In the genomic region with DNA sequence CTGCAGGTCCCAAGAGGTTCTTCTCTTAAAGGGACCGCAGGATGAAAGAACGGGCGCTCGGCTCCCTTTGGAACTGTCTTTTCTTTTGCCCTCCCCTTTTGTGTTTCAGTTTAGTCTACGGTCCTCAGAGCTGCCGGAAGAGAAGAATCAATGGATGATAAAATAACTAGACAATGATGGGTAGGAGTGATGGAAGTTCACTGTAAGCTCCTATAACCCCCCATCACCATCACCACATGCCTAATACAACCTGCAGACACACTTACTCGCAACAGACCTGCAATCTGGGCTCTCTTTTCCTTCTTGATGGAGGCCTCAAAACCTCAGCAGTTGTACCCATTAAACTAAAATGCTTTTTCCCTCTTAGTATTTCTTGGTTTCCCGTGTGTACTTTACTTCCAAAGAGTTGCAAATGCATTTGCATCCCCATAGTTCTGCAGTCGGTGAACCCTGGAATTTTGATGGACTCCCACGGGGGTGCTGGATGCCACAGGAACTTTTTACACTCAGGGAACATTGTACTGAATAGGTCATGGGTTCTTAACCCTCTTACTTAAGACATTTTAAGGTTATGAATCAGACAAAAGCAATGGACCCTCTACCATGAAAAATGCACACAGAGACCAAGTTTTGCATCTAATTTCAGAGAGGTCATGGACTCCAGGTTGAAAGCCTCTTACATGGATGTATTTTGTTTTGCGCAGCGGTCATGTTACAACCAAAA, we compare ENCODE assay signal across 1 cellular context.
TF ChIP-seq lines count a peak whose summit lies in the region.

No MANE protein-coding gene starts in this region.

TF ChIP-seq in HepG2, 621 proteins besides CTCF, POLR2A, EP300 and RAD21:
- TF ChIP-seq PHF21A (CRISPR knock-in tag; IDR thresholded peaks at IDR 0.05) (no peak), ZNF496 (CRISPR knock-in tag; IDR thresholded peaks at IDR 0.05; ENCODE audit: insufficient replicate concordance) (no peak), ZNF143 (CRISPR knock-in tag; IDR thresholded peaks at IDR 0.05) (peak; percentile 54), PHF8 (CRISPR knock-in tag; IDR thresholded peaks at IDR 0.05) (no peak), XRCC5 (optimal IDR thresholded peaks at IDR 0.05; ENCODE audit: low read length) (peak; percentile 5), ZNF772 (CRISPR knock-in tag; IDR thresholded peaks at IDR 0.05) (no peak), ZNF841 (CRISPR knock-in tag; IDR thresholded peaks at IDR 0.05; ENCODE audit: borderline replicate concordance) (no peak), ZNF777 (CRISPR knock-in tag; IDR thresholded peaks at IDR 0.05) (no peak), ATRX (CRISPR knock-in tag; IDR thresholded peaks at IDR 0.05; ENCODE audit: borderline replicate concordance) (no peak), SPEN (CRISPR knock-in tag; IDR thresholded peaks at IDR 0.05; ENCODE audit: low read depth) (no peak), JUNB (CRISPR knock-in tag; IDR thresholded peaks at IDR 0.05; ENCODE audit: borderline replicate concordance) (no peak), ZNF567 (CRISPR knock-in tag; IDR thresholded peaks at IDR 0.05; ENCODE audit: borderline replicate concordance) (no peak), ZNF773 (CRISPR knock-in tag; IDR thresholded peaks at IDR 0.05; ENCODE audit: borderline replicate concordance) (no peak), ZNF317 (CRISPR knock-in tag; IDR thresholded peaks at IDR 0.05) (peak; percentile 96), GTF2F1 (IDR thresholded peaks at IDR 0.05; ENCODE audit: low read length) (no peak), ZNF577 (CRISPR knock-in tag; IDR thresholded peaks at IDR 0.05; ENCODE audit: borderline replicate concordance, low read depth) (no peak), NCOA5 (CRISPR knock-in tag; IDR thresholded peaks at IDR 0.05) (no peak), ZSCAN21 (CRISPR knock-in tag; IDR thresholded peaks at IDR 0.05; ENCODE audit: borderline replicate concordance) (no peak), MXI1 (IDR thresholded peaks at IDR 0.05; ENCODE audit: borderline replicate concordance, low read depth, low read length) (no peak)
- TF ChIP-seq, protein P1, sequence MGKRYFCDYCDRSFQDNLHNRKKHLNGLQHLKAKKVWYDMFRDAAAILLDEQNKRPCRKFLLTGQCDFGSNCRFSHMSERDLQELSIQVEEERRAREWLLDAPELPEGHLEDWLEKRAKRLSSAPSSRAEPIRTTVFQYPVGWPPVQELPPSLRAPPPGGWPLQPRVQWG (CRISPR knock-in tag; IDR thresholded peaks at IDR 0.05; ENCODE audit: borderline replicate concordance, low read depth) = no peak
- TF ChIP-seq, protein P2, sequence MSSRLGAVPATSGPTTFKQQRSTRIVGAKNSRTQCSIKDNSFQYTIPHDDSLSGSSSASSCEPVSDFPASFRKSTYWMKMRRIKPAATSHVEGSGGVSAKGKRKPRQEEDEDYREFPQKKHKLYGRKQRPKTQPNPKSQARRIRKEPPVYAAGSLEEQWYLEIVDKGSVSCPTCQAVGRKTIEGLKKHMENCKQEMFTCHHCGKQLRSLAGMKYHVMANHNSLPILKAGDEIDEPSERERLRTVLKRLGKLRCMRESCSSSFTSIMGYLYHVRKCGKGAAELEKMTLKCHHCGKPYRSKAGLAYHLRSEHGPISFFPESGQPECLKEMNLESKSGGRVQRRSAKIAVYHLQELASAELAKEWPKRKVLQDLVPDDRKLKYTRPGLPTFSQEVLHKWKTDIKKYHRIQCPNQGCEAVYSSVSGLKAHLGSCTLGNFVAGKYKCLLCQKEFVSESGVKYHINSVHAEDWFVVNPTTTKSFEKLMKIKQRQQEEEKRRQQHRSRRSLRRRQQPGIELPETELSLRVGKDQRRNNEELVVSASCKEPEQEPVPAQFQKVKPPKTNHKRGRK (CRISPR knock-in tag; IDR thresholded peaks at IDR 0.05) = 0 out of 2 replicates have a peak, but pooled peaks have one; percentile 64
- TF ChIP-seq, protein P3, sequence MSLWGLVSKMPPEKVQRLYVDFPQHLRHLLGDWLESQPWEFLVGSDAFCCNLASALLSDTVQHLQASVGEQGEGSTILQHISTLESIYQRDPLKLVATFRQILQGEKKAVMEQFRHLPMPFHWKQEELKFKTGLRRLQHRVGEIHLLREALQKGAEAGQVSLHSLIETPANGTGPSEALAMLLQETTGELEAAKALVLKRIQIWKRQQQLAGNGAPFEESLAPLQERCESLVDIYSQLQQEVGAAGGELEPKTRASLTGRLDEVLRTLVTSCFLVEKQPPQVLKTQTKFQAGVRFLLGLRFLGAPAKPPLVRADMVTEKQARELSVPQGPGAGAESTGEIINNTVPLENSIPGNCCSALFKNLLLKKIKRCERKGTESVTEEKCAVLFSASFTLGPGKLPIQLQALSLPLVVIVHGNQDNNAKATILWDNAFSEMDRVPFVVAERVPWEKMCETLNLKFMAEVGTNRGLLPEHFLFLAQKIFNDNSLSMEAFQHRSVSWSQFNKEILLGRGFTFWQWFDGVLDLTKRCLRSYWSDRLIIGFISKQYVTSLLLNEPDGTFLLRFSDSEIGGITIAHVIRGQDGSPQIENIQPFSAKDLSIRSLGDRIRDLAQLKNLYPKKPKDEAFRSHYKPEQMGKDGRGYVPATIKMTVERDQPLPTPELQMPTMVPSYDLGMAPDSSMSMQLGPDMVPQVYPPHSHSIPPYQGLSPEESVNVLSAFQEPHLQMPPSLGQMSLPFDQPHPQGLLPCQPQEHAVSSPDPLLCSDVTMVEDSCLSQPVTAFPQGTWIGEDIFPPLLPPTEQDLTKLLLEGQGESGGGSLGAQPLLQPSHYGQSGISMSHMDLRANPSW (CRISPR knock-in tag; IDR thresholded peaks at IDR 0.05; ENCODE audit: borderline replicate concordance) = no peak
- TF ChIP-seq, protein P4, sequence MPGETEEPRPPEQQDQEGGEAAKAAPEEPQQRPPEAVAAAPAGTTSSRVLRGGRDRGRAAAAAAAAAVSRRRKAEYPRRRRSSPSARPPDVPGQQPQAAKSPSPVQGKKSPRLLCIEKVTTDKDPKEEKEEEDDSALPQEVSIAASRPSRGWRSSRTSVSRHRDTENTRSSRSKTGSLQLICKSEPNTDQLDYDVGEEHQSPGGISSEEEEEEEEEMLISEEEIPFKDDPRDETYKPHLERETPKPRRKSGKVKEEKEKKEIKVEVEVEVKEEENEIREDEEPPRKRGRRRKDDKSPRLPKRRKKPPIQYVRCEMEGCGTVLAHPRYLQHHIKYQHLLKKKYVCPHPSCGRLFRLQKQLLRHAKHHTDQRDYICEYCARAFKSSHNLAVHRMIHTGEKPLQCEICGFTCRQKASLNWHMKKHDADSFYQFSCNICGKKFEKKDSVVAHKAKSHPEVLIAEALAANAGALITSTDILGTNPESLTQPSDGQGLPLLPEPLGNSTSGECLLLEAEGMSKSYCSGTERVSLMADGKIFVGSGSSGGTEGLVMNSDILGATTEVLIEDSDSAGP (CRISPR knock-in tag; IDR thresholded peaks at IDR 0.05; ENCODE audit: borderline replicate concordance) = peak; percentile 99
- TF ChIP-seq, protein P5, sequence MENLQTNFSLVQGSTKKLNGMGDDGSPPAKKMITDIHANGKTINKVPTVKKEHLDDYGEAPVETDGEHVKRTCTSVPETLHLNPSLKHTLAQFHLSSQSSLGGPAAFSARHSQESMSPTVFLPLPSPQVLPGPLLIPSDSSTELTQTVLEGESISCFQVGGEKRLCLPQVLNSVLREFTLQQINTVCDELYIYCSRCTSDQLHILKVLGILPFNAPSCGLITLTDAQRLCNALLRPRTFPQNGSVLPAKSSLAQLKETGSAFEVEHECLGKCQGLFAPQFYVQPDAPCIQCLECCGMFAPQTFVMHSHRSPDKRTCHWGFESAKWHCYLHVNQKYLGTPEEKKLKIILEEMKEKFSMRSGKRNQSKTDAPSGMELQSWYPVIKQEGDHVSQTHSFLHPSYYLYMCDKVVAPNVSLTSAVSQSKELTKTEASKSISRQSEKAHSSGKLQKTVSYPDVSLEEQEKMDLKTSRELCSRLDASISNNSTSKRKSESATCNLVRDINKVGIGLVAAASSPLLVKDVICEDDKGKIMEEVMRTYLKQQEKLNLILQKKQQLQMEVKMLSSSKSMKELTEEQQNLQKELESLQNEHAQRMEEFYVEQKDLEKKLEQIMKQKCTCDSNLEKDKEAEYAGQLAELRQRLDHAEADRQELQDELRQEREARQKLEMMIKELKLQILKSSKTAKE (CRISPR knock-in tag; IDR thresholded peaks at IDR 0.05; ENCODE audit: borderline replicate concordance) = no peak
